18 cellular contexts compared by ENCODE assay signal in the genomic region with DNA sequence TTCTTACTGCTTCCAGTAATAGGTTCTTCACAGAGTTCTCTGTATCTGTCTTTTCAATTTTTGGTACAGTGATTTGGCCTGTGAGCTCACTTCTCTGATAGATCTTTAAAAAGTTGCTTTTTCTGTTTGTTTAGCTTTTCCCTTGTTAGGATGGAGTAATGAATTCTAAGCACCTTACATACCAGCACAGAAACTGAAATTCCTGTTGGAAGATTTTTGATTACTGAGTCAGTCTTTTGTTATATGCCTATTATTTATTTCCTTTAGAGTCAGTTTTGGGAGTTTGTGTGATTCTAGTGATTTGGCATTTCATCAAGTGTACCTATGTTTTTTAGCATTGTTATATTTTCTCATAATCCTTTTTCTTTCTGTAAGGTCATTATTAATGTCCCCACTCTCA. TPM values are rescaled to one million over a fixed set of nuclear protein-coding genes. Genes with fewer than 3 reads are reported as not detected.
DNase-seq lines count a peak whose midpoint lies in the region; ATAC-seq and TF ChIP-seq lines count a peak whose summit lies in the region.
"Had no signal": no experiment of that assay in that cellular context is flagged by ENCODE, and none has a peak within 500 bp of the region (broad histone marks: within the 10 kb centered on the region; RNA-seq: fewer than 3 reads in every experiment).

No MANE protein-coding gene starts in this region.

- no peak for ATAC-seq in T-helper 17 cell
- ATAC-seq: CD8-positive, alpha-beta T cell had no signal

- no peak overlapping the region for H3K27ac ChIP-seq in endodermal cell (ENCODE audit: low read depth, low read length)

- H3K36me3 Mint-ChIP-seq in T-helper 17 cell (ENCODE audit: low read depth) = peaks cover 2% of the 10 kb centered on the region
- H3K36me3 Mint-ChIP-seq in endodermal cell (ENCODE audit: low read depth) = peaks cover 31% of the 10 kb centered on the region
- H3K36me3 Mint-ChIP-seq in activated T-helper 1 cell treated with anti-CD3 and anti-CD28 coated beads, Interleukin-12 subunit alpha, Interleukin-12 subunit beta, Interleukin-2, Interleukin-4 antibody, amounts not matched to agents 30 ng/mL and 10 ng/mL and 1 ng/mL, durations not matched to agents 14 hours and 24 hours and 36 hours (ENCODE audit: low read depth) = peaks cover 12% of the 10 kb centered on the region
- peaks cover 10% of the 10 kb centered on the region; the same call in 1 of the 2 replicates for H3K36me3 Mint-ChIP-seq in HFFc6 (ENCODE audit: low read depth)

- H3K36me3 ChIP-seq in endodermal cell (ENCODE audit: control insufficient read depth, insufficient read depth, low read length) = peaks cover 31% of the 10 kb centered on the region

- H3K4me1 Mint-ChIP-seq in T-helper 17 cell (peaks cover 18% of the 10 kb centered on the region), endodermal cell (no peaks in the 10 kb centered on the region), HFFc6 (ENCODE audit: low read depth) (peaks cover 30% of the 10 kb centered on the region)
- H3K4me1 Mint-ChIP-seq in activated T-helper 1 cell treated with anti-CD3 and anti-CD28 coated beads, Interleukin-12 subunit alpha, Interleukin-12 subunit beta, Interleukin-2, Interleukin-4 antibody, amounts not matched to agents 30 ng/mL and 10 ng/mL and 1 ng/mL, durations not matched to agents 14 hours and 24 hours and 36 hours (ENCODE audit: low read depth) = peaks cover 32% of the 10 kb centered on the region

- no peak for TF ChIP-seq CTCF in endodermal cell (conservative IDR thresholded peaks at IDR 0.05)
- TF ChIP-seq CTCF in HFFc6 (IDR thresholded peaks at IDR 0.05) = no peak

- peak overlapping the region; percentile 77 for H3K27ac Mint-ChIP-seq in T-helper 17 cell
- peak overlapping the region; percentile 62 for H3K27ac Mint-ChIP-seq in endodermal cell
- H3K27ac Mint-ChIP-seq in activated T-helper 1 cell treated with anti-CD3 and anti-CD28 coated beads, Interleukin-12 subunit alpha, Interleukin-12 subunit beta, Interleukin-2, Interleukin-4 antibody, amounts not matched to agents 30 ng/mL and 10 ng/mL and 1 ng/mL, durations not matched to agents 14 hours and 24 hours and 36 hours = no peak overlapping the region
- no peak overlapping the region for H3K27ac Mint-ChIP-seq in HFFc6
- H3K27ac Mint-ChIP-seq: CD8-positive, alpha-beta T cell had no signal

- H3K4me1 ChIP-seq in endodermal cell (ENCODE audit: control insufficient read depth, insufficient read depth, low read length) = no peaks in the 10 kb centered on the region
- H3K4me1 ChIP-seq: BE2C had no signal

- H3K9me3 ChIP-seq in T-helper 17 cell (ENCODE audit: control insufficient read depth, low read length, poor library complexity, severe bottlenecking) (no peaks in the 10 kb centered on the region), endodermal cell (ENCODE audit: control insufficient read depth, low read length) (no peaks in the 10 kb centered on the region)
- H3K9me3 ChIP-seq: BE2C, MG63 had no signal

- no peaks in the 10 kb centered on the region for H3K9me3 Mint-ChIP-seq in endodermal cell
- no peaks in the 10 kb centered on the region for H3K9me3 Mint-ChIP-seq in activated T-helper 1 cell treated with anti-CD3 and anti-CD28 coated beads, Interleukin-12 subunit alpha, Interleukin-12 subunit beta, Interleukin-2, Interleukin-4 antibody, amounts not matched to agents 30 ng/mL and 10 ng/mL and 1 ng/mL, durations not matched to agents 14 hours and 24 hours and 36 hours
- H3K9me3 Mint-ChIP-seq in HFFc6 = no peaks in the 10 kb centered on the region
- H3K9me3 Mint-ChIP-seq: CD8-positive, alpha-beta T cell had no signal

- intact Hi-C loops in activated T-helper 1 cell treated with anti-CD3 and anti-CD28 coated beads, Interleukin-12 subunit alpha, Interleukin-12 subunit beta, Interleukin-2, Interleukin-4 antibody, amounts not matched to agents 30 ng/mL and 10 ng/mL and 1 ng/mL, durations not matched to agents 14 hours and 24 hours and 36 hours (cut with micrococcal nuclease) = loop anchor here (2.0 kb wide), 1 partner anchor 37 kb away; a partner anchor contains a TSS

- no peaks in the 10 kb centered on the region for H3K27me3 ChIP-seq in endodermal cell (ENCODE audit: control insufficient read depth, insufficient read depth, low read length, poor library complexity, severe bottlenecking)
- H3K27me3 ChIP-seq: BE2C, MG63 had no signal

- H3K4me3 Mint-ChIP-seq in T-helper 17 cell = no peak overlapping the region
- no peak overlapping the region for H3K4me3 Mint-ChIP-seq in endodermal cell
- H3K4me3 Mint-ChIP-seq in activated T-helper 1 cell treated with anti-CD3 and anti-CD28 coated beads, Interleukin-12 subunit alpha, Interleukin-12 subunit beta, Interleukin-2, Interleukin-4 antibody, amounts not matched to agents 30 ng/mL and 10 ng/mL and 1 ng/mL, durations not matched to agents 14 hours and 24 hours and 36 hours = no peak overlapping the region
- no peak overlapping the region for H3K4me3 Mint-ChIP-seq in HFFc6
- H3K4me3 Mint-ChIP-seq: CD8-positive, alpha-beta T cell had no signal

- DNase-seq in M059J (ENCODE audit: low read depth) (peak; percentile 15), T-helper 17 cell (no peak), endodermal cell (no peak), kidney tubule cell (ENCODE audit: low spot score) (peak; percentile 26), NCI-H69 (lab: John Stamatoyannopoulos, UW) (no peak), HFFc6 (no peak)
- DNase-seq in activated T-helper 1 cell treated with anti-CD3 and anti-CD28 coated beads, Interleukin-12 subunit alpha, Interleukin-12 subunit beta, Interleukin-2, Interleukin-4 antibody, amounts not matched to agents 30 ng/mL and 10 ng/mL and 1 ng/mL, durations not matched to agents 14 hours and 24 hours and 36 hours (ENCODE audit: low spot score) = no peak
- no peak for DNase-seq in activated CD4-positive, alpha-beta T cell treated with anti-CD3 and anti-CD28 coated beads for 1 hour
- DNase-seq: ACHN; BE2C; CD8-positive, alpha-beta T cell; KG1; MG63; NCI-H1105; NCI-H187; NCI-H2171 treated with DMSO at 0.1 percent for 48 hours; NCI-H82; SIG-M5 had no signal

- no peak overlapping the region for H3K9ac ChIP-seq in endodermal cell (ENCODE audit: extremely low read depth, low read length, poor library complexity, severe bottlenecking)

- H3K27me3 Mint-ChIP-seq in T-helper 17 cell = no peaks in the 10 kb centered on the region
- H3K27me3 Mint-ChIP-seq in endodermal cell (ENCODE audit: insufficient read depth) = no peaks in the 10 kb centered on the region
- H3K27me3 Mint-ChIP-seq in activated T-helper 1 cell treated with anti-CD3 and anti-CD28 coated beads, Interleukin-12 subunit alpha, Interleukin-12 subunit beta, Interleukin-2, Interleukin-4 antibody, amounts not matched to agents 30 ng/mL and 10 ng/mL and 1 ng/mL, durations not matched to agents 14 hours and 24 hours and 36 hours (ENCODE audit: insufficient read depth) = no peaks in the 10 kb centered on the region
- peaks cover 4% of the 10 kb centered on the region for H3K27me3 Mint-ChIP-seq in HFFc6 (ENCODE audit: insufficient read depth)

- H3K4me3 ChIP-seq in endodermal cell (ENCODE audit: low read length) = no peak overlapping the region
- H3K4me3 ChIP-seq: MG63 had no signal

RNA-seq across cellular contexts. Expression of a gene that starts 37.6 kb away (rescaled TPM):
- 9.6 and 24.5 TPM in 2 replicates for total RNA-seq in M059J (2014; rRNA removed; shearing (Covaris generic))
- total RNA-seq in T-helper 17 cell (1 to 10 TPM; 6.3 to 7.1 TPM), endodermal cell (1 to 10 TPM; 9.3 TPM)
- polyA plus RNA-seq in endodermal cell (2013, experiment 1 of 2) = 8.8 TPM
- polyA plus RNA-seq in endodermal cell (2013, experiment 2 of 2) = 8.6 TPM
- 14.8 and 14.9 TPM in 2 replicates for total RNA-seq in activated T-helper 1 cell treated with anti-CD3 and anti-CD28 coated beads, Interleukin-12 subunit alpha, Interleukin-12 subunit beta, Interleukin-2, Interleukin-4 antibody, amounts not matched to agents 30 ng/mL and 10 ng/mL and 1 ng/mL, durations not matched to agents 14 hours and 24 hours and 36 hours
- total RNA-seq in HFFc6 (2021; fragmentation: NEBNext Ultra II Directional; extraction: Animal tissue kit (Norgen Biotek cat#: 25700)) = 10 to 100 TPM; 10.0 to 14.0 (median 12.5) TPM

RNA-seq across cellular contexts. Expression of a gene that starts 57.1 kb away (rescaled TPM):
- 22.2 and 39.0 TPM in 2 replicates for total RNA-seq in M059J (2014; rRNA removed; shearing (Covaris generic))
- total RNA-seq in T-helper 17 cell (10 to 100 TPM; 22.9 to 34.0 TPM), endodermal cell (10 to 100 TPM; 20.7 to 20.9 TPM)
- 25.4 TPM for polyA plus RNA-seq in endodermal cell (2013, experiment 1 of 2)
- 24.1 TPM for polyA plus RNA-seq in endodermal cell (2013, experiment 2 of 2)
- 28.9 and 29.4 TPM in 2 replicates for total RNA-seq in activated T-helper 1 cell treated with anti-CD3 and anti-CD28 coated beads, Interleukin-12 subunit alpha, Interleukin-12 subunit beta, Interleukin-2, Interleukin-4 antibody, amounts not matched to agents 30 ng/mL and 10 ng/mL and 1 ng/mL, durations not matched to agents 14 hours and 24 hours and 36 hours
- 10 to 100 TPM; 32.4 to 38.6 (median 36.1) TPM for total RNA-seq in HFFc6 (2021; fragmentation: NEBNext Ultra II Directional; extraction: Animal tissue kit (Norgen Biotek cat#: 25700))

Comparison
In these comparisons a context has a peak if more than half of its experiments do, and no peak if none do; other contexts are left out.
1. DNase-seq: peak in M059J (single experiment) and kidney tubule cell (single experiment); none in T-helper 17 cell (0 of 3), endodermal cell (single experiment), activated T-helper 1 cell treated with anti-CD3 and anti-CD28 coated beads, Interleukin-12 subunit alpha, Interleukin-12 subunit beta, Interleukin-2, Interleukin-4 antibody, amounts not matched to agents 30 ng/mL and 10 ng/mL and 1 ng/mL, durations not matched to agents 14 hours and 24 hours and 36 hours (single experiment), NCI-H69 (single experiment), activated CD4-positive, alpha-beta T cell treated with anti-CD3 and anti-CD28 coated beads for 1 hour (single experiment) and HFFc6 (single experiment).
2. H3K27ac Mint-ChIP-seq: peak in T-helper 17 cell (single experiment) and endodermal cell (single experiment); none in activated T-helper 1 cell treated with anti-CD3 and anti-CD28 coated beads, Interleukin-12 subunit alpha, Interleukin-12 subunit beta, Interleukin-2, Interleukin-4 antibody, amounts not matched to agents 30 ng/mL and 10 ng/mL and 1 ng/mL, durations not matched to agents 14 hours and 24 hours and 36 hours (single experiment) and HFFc6 (single experiment).